ENCODE assay signal across 23 cellular contexts in the genomic region with DNA sequence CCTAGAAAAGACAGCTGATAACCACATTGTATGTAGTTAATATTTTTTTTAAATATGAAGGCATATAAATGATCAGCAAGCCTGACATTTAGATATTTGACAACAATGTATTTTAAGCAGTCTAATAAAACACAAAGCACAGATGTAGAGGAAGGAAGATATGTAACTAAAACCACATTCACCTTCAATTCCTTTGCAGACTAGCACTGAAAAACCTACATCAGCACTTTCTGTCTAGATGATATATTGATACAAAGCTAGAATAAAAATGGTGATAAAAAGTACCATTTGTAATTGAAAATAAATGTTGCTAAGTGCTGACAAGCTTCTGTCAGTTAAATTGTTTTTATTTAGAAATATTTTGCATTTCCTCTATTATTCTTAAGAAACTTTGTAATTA.
DNase-seq lines count a peak whose midpoint lies in the region; FAIRE-seq and TF ChIP-seq lines count a peak whose summit lies in the region.
"Had no signal": no experiment of that assay in that cellular context is flagged by ENCODE, and none has a peak within 500 bp of the region (broad histone marks: within the 10 kb centered on the region; RNA-seq: fewer than 3 reads in every experiment).

No MANE protein-coding gene starts in this region.

- no peak overlapping the region for H3K9ac ChIP-seq in Loucy (ENCODE audit: low read depth, low read length, poor library complexity, severe bottlenecking)

- no peaks in the 10 kb centered on the region for H3F3A ChIP-seq in Loucy (ENCODE audit: low read depth)

- DNase-seq in NCI-H69 (lab: John Stamatoyannopoulos, UW) (no peak), OCI-LY7 (ENCODE audit: low spot score) (no peak), urothelium cell line (ENCODE audit: low spot score) (no peak)
- DNase-seq in activated naive CD4-positive, alpha-beta T cell treated with Interleukin-2 at 50 U/mL for 16 hours: no peak
- DNase-seq: 8988T; ACHN; BE2C; C1 segment of cervical spinal cord; CD4-positive, CD25-positive, alpha-beta regulatory T cell; CD8-positive, alpha-beta memory T cell; COR-L47; DMS 273 treated with DMSO at 0.1 percent for 48 hours; DMS53; GDM1; H7; HFFc6 had no signal

- H3K4me2 ChIP-seq in Loucy (ENCODE audit: low read depth, low read length, poor library complexity, severe bottlenecking): peak overlapping the region; percentile 26
- no peak overlapping the region for H3K4me2 ChIP-seq in OCI-LY7 (ENCODE audit: low read length)

- no peaks in the 10 kb centered on the region for H3K79me2 ChIP-seq in Loucy (ENCODE audit: insufficient read depth, low read length)
- H3K79me2 ChIP-seq in OCI-LY7 (ENCODE audit: insufficient read depth, low read depth, low read length): no peaks in the 10 kb centered on the region

- no peaks in the 10 kb centered on the region for H3K36me3 ChIP-seq in Loucy (ENCODE audit: insufficient read depth, low read length)
- no peaks in the 10 kb centered on the region for H3K36me3 ChIP-seq in OCI-LY7 (ENCODE audit: insufficient read depth, low read length)
- H3K36me3 ChIP-seq: BE2C had no signal

- H3K27ac ChIP-seq in VCaP: 0 out of 2 replicates have a peak overlapping the region, but pooled peaks have one; percentile 4
- H3K27ac ChIP-seq in OCI-LY7 (ENCODE audit: low read depth, low read length, poor library complexity, severe bottlenecking): no peak overlapping the region

- CTCF ChIA-PET in OCI-LY7 (lab: Charles Lee; ENCODE audit: unreplicated experiment): no interaction called here

- no peak for TF ChIP-seq CTCF in Loucy (conservative IDR thresholded peaks at IDR 0.05; ENCODE audit: low read length)
- no peak for TF ChIP-seq CTCF in VCaP (conservative IDR thresholded peaks at IDR 0.05)
- TF ChIP-seq CTCF in OCI-LY7 (conservative IDR thresholded peaks at IDR 0.05; ENCODE audit: low read length): no peak

- H3K4me3 ChIP-seq in Loucy (ENCODE audit: low read length, poor library complexity, severe bottlenecking) (peak overlapping the region; percentile 21), OCI-LY7 (ENCODE audit: low read depth, low read length, poor library complexity, severe bottlenecking) (no peak overlapping the region)
- H3K4me3 ChIP-seq: GM23338 had no signal

- no TSS peak for BruUV-seq in OCI-LY7 (replicated peaks; lab: Mats Ljungman, UMichigan)

- FAIRE-seq in A204.1 (lab: Jason Lieb, UNC) (peak; percentile 85), G401.6 (lab: Jason Lieb, UNC) (peak; percentile 33), urothelium cell line (lab: Jason Lieb, UNC) (no peak)
- FAIRE-seq: GM12892, HTR-8/SVneo had no signal

- no peaks in the 10 kb centered on the region for H3K27me3 ChIP-seq in Loucy (ENCODE audit: insufficient read depth, low read length, poor library complexity, severe bottlenecking)
- H3K27me3 ChIP-seq: BE2C had no signal

- intact Hi-C loops in OCI-LY7 (cut with micrococcal nuclease; ENCODE audit: unreplicated experiment): no loop called here

- H3K4me1 ChIP-seq in Loucy (ENCODE audit: insufficient read depth, low read length, poor library complexity, severe bottlenecking) (peaks cover 19% of the 10 kb centered on the region), OCI-LY7 (ENCODE audit: insufficient read depth, low read length, poor library complexity, severe bottlenecking) (no peaks in the 10 kb centered on the region)

- H3K9me2 ChIP-seq in Loucy (replicated peaks; ENCODE audit: low read depth, low read length): no peaks in the 10 kb centered on the region
- no peaks in the 10 kb centered on the region for H3K9me2 ChIP-seq in OCI-LY7 (ENCODE audit: insufficient read depth, low read length)

- H4K20me1 ChIP-seq in Loucy (ENCODE audit: insufficient read depth, low read length, poor library complexity, severe bottlenecking) (no peaks in the 10 kb centered on the region), OCI-LY7 (ENCODE audit: insufficient read depth, low read length) (no peaks in the 10 kb centered on the region)

- H2AFZ ChIP-seq in Loucy (ENCODE audit: low read length): no peak overlapping the region
- H2AFZ ChIP-seq in OCI-LY7 (ENCODE audit: low read length): no peak overlapping the region
- H2AFZ ChIP-seq: GM23338 had no signal

- POLR2A ChIA-PET in OCI-LY7 (lab: Charles Lee): interaction anchor here (1.1 kb wide), 1 partner anchor 34 kb away, joined by 3 read pairs; no protein-coding TSS in a partner anchor

- H3K9me3 ChIP-seq in Loucy (ENCODE audit: insufficient read depth, low read depth, low read length): no peaks in the 10 kb centered on the region
- H3K9me3 ChIP-seq in OCI-LY7 (ENCODE audit: low read length): no peaks in the 10 kb centered on the region
- H3K9me3 ChIP-seq: BE2C had no signal
